In the genomic region with DNA sequence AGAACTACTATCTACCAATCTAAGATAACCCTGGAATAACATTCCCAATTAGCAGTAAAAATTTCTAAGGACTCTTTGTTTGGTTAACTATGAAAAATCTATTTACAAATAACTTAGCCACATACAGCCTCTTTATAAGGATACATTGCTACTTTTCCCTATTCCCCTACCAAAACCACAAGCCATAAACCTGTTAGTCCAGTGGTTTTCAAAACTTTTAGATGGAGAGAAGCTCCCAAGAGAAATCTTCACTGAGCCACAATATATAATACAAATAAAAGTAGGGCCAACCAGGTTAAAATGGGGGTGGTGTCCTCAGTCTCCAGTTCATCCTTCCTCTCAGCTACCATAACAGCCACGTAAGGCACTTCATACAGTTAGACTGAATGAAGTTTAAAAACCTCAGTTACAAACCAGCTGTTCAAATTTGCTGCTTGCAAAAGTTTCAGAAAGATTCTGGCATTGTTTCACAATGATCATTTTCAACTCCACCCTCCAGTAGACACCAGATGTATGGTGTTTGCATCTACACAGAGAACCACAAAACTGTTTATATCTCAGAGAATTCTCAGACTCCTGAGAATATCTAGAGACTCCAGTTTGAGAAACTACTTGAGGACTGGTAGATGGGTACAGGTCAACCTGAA, we compare ENCODE assay signal across 8 cellular contexts. TPM values are rescaled to one million over a fixed set of nuclear protein-coding genes. Genes with fewer than 3 reads are reported as not detected.
A peak's percentile ranks its signal among the peaks of the same experiment; 100 is the strongest.
DNase-seq lines count a peak whose midpoint lies in the region; ATAC-seq and TF ChIP-seq lines count a peak whose summit lies in the region.

No MANE protein-coding gene starts in this region.

- intact Hi-C loops in uterus (cut with DNase I; ENCODE audit: low total_unique reads) (no loop called here), colonic mucosa (cut with DNase I) (no loop called here)

- POLR2A ChIA-PET in activated CD8-positive, alpha-beta T cell treated with anti-CD3 and anti-CD28 coated beads, Interleukin-2, amount 10 ng/mL, durations not matched to agents 7 days and 5 days (lab: Charles Lee): interaction anchor here (1.1 to 1.8 kb wide), 3 partner anchors 24 to 30 kb away, joined by 3 to 7 read pairs (median 4); no protein-coding TSS in a partner anchor

- H3K27me3 Mint-ChIP-seq in activated CD8-positive, alpha-beta T cell treated with anti-CD3 and anti-CD28 coated beads, Interleukin-2, amount 10 ng/mL, durations not matched to agents 7 days and 5 days (ENCODE audit: low read depth): no peaks in the 10 kb centered on the region

- H3K36me3 Mint-ChIP-seq in activated CD8-positive, alpha-beta T cell treated with anti-CD3 and anti-CD28 coated beads, Interleukin-2, amount 10 ng/mL, durations not matched to agents 7 days and 5 days (ENCODE audit: low read depth): peaks cover 71% of the 10 kb centered on the region

- CTCF ChIA-PET in activated CD8-positive, alpha-beta T cell treated with anti-CD3 and anti-CD28 coated beads, Interleukin-2, amount 10 ng/mL, durations not matched to agents 7 days and 5 days (lab: Charles Lee): interaction anchor here (1.0 to 4.0 kb wide), 7 partner anchors 19 to 147 kb away, joined by 3 to 42 read pairs (median 4); a partner anchor contains a TSS

- DNase-seq in AG09319 (ENCODE audit: extremely low read depth, low read depth): peak; percentile 43
- DNase-seq in activated CD8-positive, alpha-beta T cell treated with anti-CD3 and anti-CD28 coated beads, Interleukin-2, amount 10 ng/mL, durations not matched to agents 7 days and 5 days: no peak
- no peak for DNase-seq in globus pallidus (ENCODE audit: low spot score)
- no peak for DNase-seq in amygdala (lab: John Stamatoyannopoulos, UW)
- no peak for DNase-seq in uterus
- DNase-seq in colonic mucosa: no peak

- no peaks in the 10 kb centered on the region for H3K9me3 ChIP-seq in uterus
- H3K9me3 ChIP-seq in colonic mucosa: no peaks in the 10 kb centered on the region

- H3K27me3 ChIP-seq in uterus (no peaks in the 10 kb centered on the region), colonic mucosa (no peaks in the 10 kb centered on the region)

- peak overlapping the region; percentile 36 for H3K27ac Mint-ChIP-seq in activated CD8-positive, alpha-beta T cell treated with anti-CD3 and anti-CD28 coated beads, Interleukin-2, amount 10 ng/mL, durations not matched to agents 7 days and 5 days

- peak; percentile 73 for ATAC-seq in GM19324 (IDR thresholded peaks at IDR 0.05; ENCODE audit: low FRiP score, unreplicated experiment)
- ATAC-seq in HG03097 (IDR thresholded peaks at IDR 0.05; ENCODE audit: low FRiP score, unreplicated experiment): peak; percentile 78
- peak; percentile 37 for ATAC-seq in activated CD8-positive, alpha-beta T cell treated with anti-CD3 and anti-CD28 coated beads, Interleukin-2, amount 10 ng/mL, durations not matched to agents 7 days and 5 days

- H3K4me3 ChIP-seq in uterus: no peak overlapping the region
- H3K4me3 ChIP-seq in colonic mucosa: no peak overlapping the region

- H3K4me3 Mint-ChIP-seq in activated CD8-positive, alpha-beta T cell treated with anti-CD3 and anti-CD28 coated beads, Interleukin-2, amount 10 ng/mL, durations not matched to agents 7 days and 5 days: no peak overlapping the region

- H3K9me3 Mint-ChIP-seq in activated CD8-positive, alpha-beta T cell treated with anti-CD3 and anti-CD28 coated beads, Interleukin-2, amount 10 ng/mL, durations not matched to agents 7 days and 5 days (ENCODE audit: insufficient read depth): no peaks in the 10 kb centered on the region

- peaks cover 66% of the 10 kb centered on the region for H3K4me1 Mint-ChIP-seq in activated CD8-positive, alpha-beta T cell treated with anti-CD3 and anti-CD28 coated beads, Interleukin-2, amount 10 ng/mL, durations not matched to agents 7 days and 5 days (ENCODE audit: low read depth)

- H3K4me1 ChIP-seq in uterus (no peaks in the 10 kb centered on the region), colonic mucosa (no peaks in the 10 kb centered on the region)

- no peak for TF ChIP-seq POLR2A in uterus (IDR thresholded peaks at IDR 0.05)

- no peak overlapping the region for H3K9ac ChIP-seq in colonic mucosa (ENCODE audit: low read depth in 2 of 2, low read length in 2 of 2)

- H3K36me3 ChIP-seq in uterus (no peaks in the 10 kb centered on the region), colonic mucosa (no peaks in the 10 kb centered on the region)

- TF ChIP-seq CTCF in AG09319 (IDR thresholded peaks at IDR 0.05; ENCODE audit: low read depth, low read length): no peak
- no peak for TF ChIP-seq CTCF in uterus (IDR thresholded peaks at IDR 0.05)
- no peak for TF ChIP-seq CTCF in colonic mucosa (IDR thresholded peaks at IDR 0.05)

- H3K27ac ChIP-seq in uterus (no peak overlapping the region), colonic mucosa (no peak overlapping the region)

RNA-seq across cellular contexts. Expression of a gene that starts 26.0 kb away (rescaled TPM):
- total RNA-seq in activated CD8-positive, alpha-beta T cell treated with anti-CD3 and anti-CD28 coated beads, Interleukin-2, amount 10 ng/mL, durations not matched to agents 7 days and 5 days: 100 to 1,000 TPM; 209 to 243 TPM
- 100 to 1,000 TPM in 1 of 4 donors, 10 to 100 TPM in 3; 13.3 to 107 (median 40.8) TPM for total RNA-seq in uterus
- total RNA-seq in colonic mucosa: 10 to 100 TPM; 26.3 to 43.9 TPM
